15 cellular contexts compared by ENCODE assay signal in genomic region chr14:50806241-50806933, GRCh38.
"Had no signal": no experiment of that assay in that cellular context is flagged by ENCODE, and none has a peak within 500 bp of the region (broad histone marks: within the 10 kb centered on the region; RNA-seq: fewer than 3 reads in every experiment).

No MANE protein-coding gene starts in this region.

- H2AFZ ChIP-seq: parathyroid adenoma had no signal

- H3K9me3 ChIP-seq: heart right ventricle, left ventricle myocardium inferior had no signal

- H3K4me1 ChIP-seq: parathyroid adenoma had no signal

- H3K9ac ChIP-seq: parathyroid adenoma had no signal

- ATAC-seq: heart right ventricle had no signal

- H3K4me3 ChIP-seq: heart right ventricle, left ventricle myocardium inferior, skin epidermis had no signal

- H3K27ac ChIP-seq: brain microvascular endothelial cell, heart right ventricle, left ventricle myocardium inferior, parathyroid adenoma, skin epidermis had no signal

- H3K27me3 ChIP-seq: brain microvascular endothelial cell, heart right ventricle had no signal

- DNase-seq: activated CD4-positive, alpha-beta T cell treated with anti-CD3 and anti-CD28 coated beads, Interleukin-2, amount 50 U/mL, for 1 hour; activated effector memory CD4-positive, alpha-beta T cell treated with Interleukin-2 at 50 U/mL for 16 hours; activated T-cell treated with anti-CD3 and anti-CD28 coated beads for 4 hours; brain microvascular endothelial cell; cerebellar nuclear complex; endodermal cell; erythroblast; foreskin melanocyte; heart right ventricle; left ventricle myocardium inferior; mesendoderm; substantia nigra had no signal

- FAIRE-seq: keratinocyte had no signal

- H3K36me3 ChIP-seq: brain microvascular endothelial cell had no signal
